In genomic region chr19:10271543-10272086, GRCh38 we compare ENCODE assay signal across 8 cellular contexts. TPM values are rescaled to one million over a fixed set of nuclear protein-coding genes. Genes with fewer than 3 reads are reported as not detected.
DNase-seq lines count a peak whose midpoint lies in the region; TF ChIP-seq lines count a peak whose summit lies in the region.

No MANE protein-coding gene starts in this region.

- peak overlapping the region; percentile 49 for H2AK5ac ChIP-seq in mesenchymal stem cell (ENCODE audit: low read length, severe bottlenecking)

- H3K18ac ChIP-seq in mesenchymal stem cell (ENCODE audit: low read depth in 1 of 2, low read length in 2 of 2), result peak overlapping the region; percentile 50 to 85

- peak overlapping the region; percentile 75 for H2BK15ac ChIP-seq in mesenchymal stem cell (ENCODE audit: low read depth, poor library complexity, severe bottlenecking)

- H3K4me3 ChIP-seq in HUES64 (ENCODE audit: low read length) (peak overlapping the region; percentile 49), adipocyte (ENCODE audit: low read length) (peak overlapping the region; percentile 75), mesenchymal stem cell (ENCODE audit: insufficient read depth in 1 of 2, low read depth in 1 of 2, low read length in 2 of 2) (peak overlapping the region; percentile 26 to 79), uterus (peak overlapping the region; percentile 11 to 31)

- peak overlapping the region in 1 of 2 experiments; percentile 96 for H2BK12ac ChIP-seq in mesenchymal stem cell (ENCODE audit: low read length in 2 of 2)

- H3K23ac ChIP-seq in mesenchymal stem cell (ENCODE audit: low read length in 2 of 2), result no peak overlapping the region

- H3K36me3 ChIP-seq in HUES64 (ENCODE audit: insufficient read depth, low read length), result 0 out of 2 replicates have a peak, but pooled peaks cover 2% of the 10 kb centered on the region
- no peaks in the 10 kb centered on the region for H3K36me3 ChIP-seq in adipocyte (ENCODE audit: control insufficient read depth, insufficient read depth, low read length, severe bottlenecking)
- H3K36me3 ChIP-seq in mesenchymal stem cell (ENCODE audit: control insufficient read depth in 1 of 2, insufficient read depth in 2 of 2, low read depth in 1 of 2, low read length in 2 of 2), result peaks cover 9 to 11% of the 10 kb centered on the region in 2 experiments
- H3K36me3 ChIP-seq in uterus, result no peaks in the 10 kb centered on the region

- peak; percentile 44 for DNase-seq in stimulated activated CD4-positive, alpha-beta T cell treated with anti-CD3 and anti-CD28 coated beads, Interleukin-15, amount 100 ng/mL, for 24 hours
- DNase-seq in stimulated activated CD4-positive, alpha-beta T cell treated with anti-CD3 and anti-CD28 coated beads, Interleukin-2, amount 100 ng/mL, for 48 hours, result no peak
- DNase-seq in adipocyte (ENCODE audit: low read depth) (no peak), mesenchymal stem cell (peak; percentile 85), uterus (no peak), DMS153 treated with DMSO at 0.1 percent for 48 hours (lab: John Stamatoyannopoulos, UW; ENCODE audit: unreplicated experiment) (no peak), NCI-H526 treated with DMSO at 0.1 percent for 48 hours (lab: John Stamatoyannopoulos, UW) (no peak)

- no peak for TF ChIP-seq CTCF in uterus (IDR thresholded peaks at IDR 0.05)

- H3K4me1 ChIP-seq in HUES64 (ENCODE audit: insufficient read depth, low read length) (no peaks in the 10 kb centered on the region), adipocyte (ENCODE audit: control insufficient read depth, insufficient read depth, low read length) (peaks cover 5% of the 10 kb centered on the region), mesenchymal stem cell (ENCODE audit: control insufficient read depth, insufficient read depth, low read depth, low read length) (peaks cover 23% of the 10 kb centered on the region), uterus (no peaks in the 10 kb centered on the region)

- TF ChIP-seq POLR2A in uterus (IDR thresholded peaks at IDR 0.05), result no peak

- 62% methylated on average over 12 of the region's 12 CpGs for WGBS in HUES64
- WGBS in mesenchymal stem cell, result 62% methylated on average over 12 of the region's 12 CpGs

- H3K9ac ChIP-seq in HUES64 (ENCODE audit: low read depth, low read length), result no peak overlapping the region
- peak overlapping the region; percentile 73 for H3K9ac ChIP-seq in adipocyte (ENCODE audit: low read length)
- H3K9ac ChIP-seq in mesenchymal stem cell (ENCODE audit: low read length), result peak overlapping the region; percentile 84

- peak overlapping the region in 1 of 2 experiments; percentile 80 for H3K14ac ChIP-seq in mesenchymal stem cell (ENCODE audit: low read length in 2 of 2)

- H2AFZ ChIP-seq in mesenchymal stem cell (ENCODE audit: low read depth, low read length), result no peak overlapping the region

- peak overlapping the region; percentile 79 for H3K4me2 ChIP-seq in mesenchymal stem cell (ENCODE audit: low read length, poor library complexity, severe bottlenecking)

- H4K91ac ChIP-seq in mesenchymal stem cell (ENCODE audit: low read length), result peak overlapping the region; percentile 43

- H3K27me3 ChIP-seq in HUES64 (ENCODE audit: insufficient read depth, low read length), result peaks cover 45% of the 10 kb centered on the region
- no peaks in the 10 kb centered on the region for H3K27me3 ChIP-seq in adipocyte (replicated peaks; ENCODE audit: control insufficient read depth, insufficient read depth, low read length)
- H3K27me3 ChIP-seq in mesenchymal stem cell (ENCODE audit: control insufficient read depth in 1 of 2, insufficient read depth in 1 of 2, low read length in 2 of 2), result no peaks in the 10 kb centered on the region
- H3K27me3 ChIP-seq in uterus, result peaks cover 0 to 8% of the 10 kb centered on the region in 2 donors

- H3K27ac ChIP-seq in HUES64 (ENCODE audit: low read depth, low read length) (no peak overlapping the region), mesenchymal stem cell (ENCODE audit: low read length, poor library complexity, severe bottlenecking) (no peak overlapping the region), uterus (peak overlapping the region; percentile 67 to 71)

- H3K9me3 ChIP-seq in HUES64 (ENCODE audit: insufficient read depth, low read depth, low read length), result no peaks in the 10 kb centered on the region
- no peaks in the 10 kb centered on the region for H3K9me3 ChIP-seq in adipocyte (ENCODE audit: control insufficient read depth, low read length)
- H3K9me3 ChIP-seq in mesenchymal stem cell (ENCODE audit: control insufficient read depth, low read length), result no peaks in the 10 kb centered on the region
- H3K9me3 ChIP-seq in uterus, result no peaks in the 10 kb centered on the region

- H3K79me1 ChIP-seq in mesenchymal stem cell (replicated peaks; ENCODE audit: low read length, poor library complexity, severe bottlenecking), result no peaks in the 10 kb centered on the region

- peak overlapping the region; percentile 35 for H2BK5ac ChIP-seq in mesenchymal stem cell (ENCODE audit: low read depth, low read length, poor library complexity, severe bottlenecking)

- H4K8ac ChIP-seq in mesenchymal stem cell (ENCODE audit: low read length), result peak overlapping the region; percentile 96

- peak overlapping the region in 1 of 2 experiments; percentile 89 for H3K4ac ChIP-seq in mesenchymal stem cell (ENCODE audit: low read depth in 1 of 2, low read length in 2 of 2)

- no peak overlapping the region for H2BK120ac ChIP-seq in mesenchymal stem cell (ENCODE audit: low read depth, low read length)

- intact Hi-C loops in uterus (cut with DNase I; ENCODE audit: low total_unique reads), result no loop called here

RNA-seq across cellular contexts. Expression of gene ICAM1, which starts 0.7 kb away (rescaled TPM):
- 2.7 TPM for polyA plus RNA-seq in HUES64 (2013, experiment 1 of 2)
- 5.2 TPM for polyA plus RNA-seq in HUES64 (2013, experiment 2 of 2)
- 73.0 TPM for polyA plus RNA-seq in mesenchymal stem cell (2013, experiment 1 of 2)
- polyA plus RNA-seq in mesenchymal stem cell (2013, experiment 2 of 2), result 70.2 TPM
- total RNA-seq in uterus, result 10 to 100 TPM in 3 of 4 donors, 1 to 10 TPM in 1; 6.5 to 32.8 (median 23.2) TPM

RNA-seq across cellular contexts. Expression of gene ICAM4, which starts 15.1 kb away (rescaled TPM):
- polyA plus RNA-seq in HUES64 (2013, experiment 1 of 2), result 0.75 TPM
- 0.44 TPM for polyA plus RNA-seq in HUES64 (2013, experiment 2 of 2)
- 1.4 TPM for polyA plus RNA-seq in mesenchymal stem cell (2013, experiment 1 of 2)
- polyA plus RNA-seq in mesenchymal stem cell (2013, experiment 2 of 2), result 1.0 TPM
- total RNA-seq in uterus, result under 1 TPM in 1 of 4 donors, not detected in 3; 0.41 TPM

RNA-seq across cellular contexts. Expression of gene ICAM5, which starts 18.1 kb away (rescaled TPM):
- 0.45 TPM for polyA plus RNA-seq in HUES64 (2013, experiment 1 of 2)
- 0.44 TPM for polyA plus RNA-seq in HUES64 (2013, experiment 2 of 2)
- polyA plus RNA-seq in mesenchymal stem cell (2013, experiment 1 of 2), result 0.73 TPM
- 0.86 TPM for polyA plus RNA-seq in mesenchymal stem cell (2013, experiment 2 of 2)
- total RNA-seq in uterus, result under 1 TPM in 3 of 4 donors, not detected in 1; 0.07 to 0.88 (median 0.29) TPM

RNA-seq across cellular contexts. Expression of gene MRPL4, which starts 19.6 kb away (rescaled TPM):
- 63.1 TPM for polyA plus RNA-seq in HUES64 (2013, experiment 1 of 2)
- 57.9 TPM for polyA plus RNA-seq in HUES64 (2013, experiment 2 of 2)
- 38.3 TPM for polyA plus RNA-seq in mesenchymal stem cell (2013, experiment 1 of 2)
- 39.0 TPM for polyA plus RNA-seq in mesenchymal stem cell (2013, experiment 2 of 2)
- 10 to 100 TPM; 18.2 to 56.9 (median 31.1) TPM for total RNA-seq in uterus

RNA-seq across cellular contexts. Expression of gene ZGLP1, which starts 38.0 kb away (rescaled TPM):
- polyA plus RNA-seq in HUES64 (2013, experiment 1 of 2), result 2.5 TPM
- polyA plus RNA-seq in HUES64 (2013, experiment 2 of 2), result 2.0 TPM
- polyA plus RNA-seq in mesenchymal stem cell (2013, experiment 1 of 2), result 1.0 TPM
- 1.2 TPM for polyA plus RNA-seq in mesenchymal stem cell (2013, experiment 2 of 2)
- total RNA-seq in uterus, result 1 to 10 TPM in 2 of 4 donors, not detected in 2; 1.0 to 2.5 TPM

Comparison
In these comparisons a context has a peak if more than half of its experiments do, and no peak if none do; other contexts are left out.
1. DNase-seq: peak in stimulated activated CD4-positive, alpha-beta T cell treated with anti-CD3 and anti-CD28 coated beads, Interleukin-15, amount 100 ng/mL, for 24 hours (single experiment) and mesenchymal stem cell (single experiment); none in stimulated activated CD4-positive, alpha-beta T cell treated with anti-CD3 and anti-CD28 coated beads, Interleukin-2, amount 100 ng/mL, for 48 hours (0 of 2), adipocyte (single experiment), uterus (0 of 2), DMS153 treated with DMSO at 0.1 percent for 48 hours (single experiment) and NCI-H526 treated with DMSO at 0.1 percent for 48 hours (single experiment).
2. H3K27ac ChIP-seq: peak in uterus (2 of 2); none in HUES64 (single experiment) and mesenchymal stem cell (single experiment).
3. H3K4me3 ChIP-seq: peak in every context shown above with its lines; median percentile 75 in adipocyte; 52 in mesenchymal stem cell; 49 in HUES64; 21 in uterus.